In the genomic region with DNA sequence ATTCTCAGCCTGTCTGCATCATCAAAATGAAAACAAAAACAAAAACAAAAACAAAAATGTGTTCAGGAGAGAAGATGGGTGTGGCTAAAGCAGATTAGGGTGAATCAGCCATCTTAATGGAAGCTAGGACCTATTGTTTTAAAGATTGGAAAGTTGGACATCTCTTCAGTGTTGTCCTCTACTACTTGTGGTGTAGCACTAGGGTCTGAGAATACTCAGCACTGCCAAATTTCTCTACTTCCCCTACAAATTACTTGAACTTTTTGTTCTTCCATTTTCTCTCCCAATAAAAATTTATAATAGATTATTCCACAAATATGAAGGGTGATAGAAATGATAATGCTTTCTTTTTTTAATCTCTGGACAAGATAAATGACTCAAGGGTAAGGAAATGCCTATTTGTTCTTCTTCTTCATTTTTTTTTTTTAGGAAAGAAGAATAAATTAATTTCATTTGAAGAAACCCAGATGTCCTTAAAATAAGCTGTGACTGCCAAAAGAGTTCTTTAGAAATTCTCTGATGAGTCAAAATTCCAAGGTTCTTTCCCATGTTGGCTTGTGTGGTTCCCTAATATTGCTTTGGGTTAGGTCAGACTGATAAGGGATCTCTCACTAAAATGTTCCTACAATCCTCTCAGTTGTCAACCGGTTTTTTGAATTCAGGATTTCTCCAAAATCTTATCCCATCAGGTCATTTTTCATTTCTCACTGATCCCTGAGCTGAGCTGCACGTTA, we compare ENCODE assay signal across 1 cellular context.
TF ChIP-seq lines count a peak whose summit lies in the region.

No MANE protein-coding gene starts in this region.

TF ChIP-seq in K562, 482 proteins besides CTCF, POLR2A, EP300 and RAD21 (continued from another document):
- TF ChIP-seq, protein P1, sequence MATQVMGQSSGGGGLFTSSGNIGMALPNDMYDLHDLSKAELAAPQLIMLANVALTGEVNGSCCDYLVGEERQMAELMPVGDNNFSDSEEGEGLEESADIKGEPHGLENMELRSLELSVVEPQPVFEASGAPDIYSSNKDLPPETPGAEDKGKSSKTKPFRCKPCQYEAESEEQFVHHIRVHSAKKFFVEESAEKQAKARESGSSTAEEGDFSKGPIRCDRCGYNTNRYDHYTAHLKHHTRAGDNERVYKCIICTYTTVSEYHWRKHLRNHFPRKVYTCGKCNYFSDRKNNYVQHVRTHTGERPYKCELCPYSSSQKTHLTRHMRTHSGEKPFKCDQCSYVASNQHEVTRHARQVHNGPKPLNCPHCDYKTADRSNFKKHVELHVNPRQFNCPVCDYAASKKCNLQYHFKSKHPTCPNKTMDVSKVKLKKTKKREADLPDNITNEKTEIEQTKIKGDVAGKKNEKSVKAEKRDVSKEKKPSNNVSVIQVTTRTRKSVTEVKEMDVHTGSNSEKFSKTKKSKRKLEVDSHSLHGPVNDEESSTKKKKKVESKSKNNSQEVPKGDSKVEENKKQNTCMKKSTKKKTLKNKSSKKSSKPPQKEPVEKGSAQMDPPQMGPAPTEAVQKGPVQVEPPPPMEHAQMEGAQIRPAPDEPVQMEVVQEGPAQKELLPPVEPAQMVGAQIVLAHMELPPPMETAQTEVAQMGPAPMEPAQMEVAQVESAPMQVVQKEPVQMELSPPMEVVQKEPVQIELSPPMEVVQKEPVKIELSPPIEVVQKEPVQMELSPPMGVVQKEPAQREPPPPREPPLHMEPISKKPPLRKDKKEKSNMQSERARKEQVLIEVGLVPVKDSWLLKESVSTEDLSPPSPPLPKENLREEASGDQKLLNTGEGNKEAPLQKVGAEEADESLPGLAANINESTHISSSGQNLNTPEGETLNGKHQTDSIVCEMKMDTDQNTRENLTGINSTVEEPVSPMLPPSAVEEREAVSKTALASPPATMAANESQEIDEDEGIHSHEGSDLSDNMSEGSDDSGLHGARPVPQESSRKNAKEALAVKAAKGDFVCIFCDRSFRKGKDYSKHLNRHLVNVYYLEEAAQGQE (CRISPR knock-in tag; IDR thresholded peaks at IDR 0.05; ENCODE audit: low read depth) = no peak
- TF ChIP-seq, protein P2, sequence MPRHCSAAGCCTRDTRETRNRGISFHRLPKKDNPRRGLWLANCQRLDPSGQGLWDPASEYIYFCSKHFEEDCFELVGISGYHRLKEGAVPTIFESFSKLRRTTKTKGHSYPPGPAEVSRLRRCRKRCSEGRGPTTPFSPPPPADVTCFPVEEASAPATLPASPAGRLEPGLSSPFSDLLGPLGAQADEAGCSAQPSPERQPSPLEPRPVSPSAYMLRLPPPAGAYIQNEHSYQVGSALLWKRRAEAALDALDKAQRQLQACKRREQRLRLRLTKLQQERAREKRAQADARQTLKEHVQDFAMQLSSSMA (CRISPR knock-in tag; IDR thresholded peaks at IDR 0.05) = no peak
- TF ChIP-seq TCF3 (CRISPR knock-in tag; IDR thresholded peaks at IDR 0.05) = no peak
- TF ChIP-seq, protein P3, sequence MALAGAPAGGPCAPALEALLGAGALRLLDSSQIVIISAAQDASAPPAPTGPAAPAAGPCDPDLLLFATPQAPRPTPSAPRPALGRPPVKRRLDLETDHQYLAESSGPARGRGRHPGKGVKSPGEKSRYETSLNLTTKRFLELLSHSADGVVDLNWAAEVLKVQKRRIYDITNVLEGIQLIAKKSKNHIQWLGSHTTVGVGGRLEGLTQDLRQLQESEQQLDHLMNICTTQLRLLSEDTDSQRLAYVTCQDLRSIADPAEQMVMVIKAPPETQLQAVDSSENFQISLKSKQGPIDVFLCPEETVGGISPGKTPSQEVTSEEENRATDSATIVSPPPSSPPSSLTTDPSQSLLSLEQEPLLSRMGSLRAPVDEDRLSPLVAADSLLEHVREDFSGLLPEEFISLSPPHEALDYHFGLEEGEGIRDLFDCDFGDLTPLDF (CRISPR knock-in tag; IDR thresholded peaks at IDR 0.05) = no peak
- TF ChIP-seq ZNF324 (CRISPR knock-in tag; IDR thresholded peaks at IDR 0.05) = no peak
